ENCODE assay signal across 8 cellular contexts in the genomic region with DNA sequence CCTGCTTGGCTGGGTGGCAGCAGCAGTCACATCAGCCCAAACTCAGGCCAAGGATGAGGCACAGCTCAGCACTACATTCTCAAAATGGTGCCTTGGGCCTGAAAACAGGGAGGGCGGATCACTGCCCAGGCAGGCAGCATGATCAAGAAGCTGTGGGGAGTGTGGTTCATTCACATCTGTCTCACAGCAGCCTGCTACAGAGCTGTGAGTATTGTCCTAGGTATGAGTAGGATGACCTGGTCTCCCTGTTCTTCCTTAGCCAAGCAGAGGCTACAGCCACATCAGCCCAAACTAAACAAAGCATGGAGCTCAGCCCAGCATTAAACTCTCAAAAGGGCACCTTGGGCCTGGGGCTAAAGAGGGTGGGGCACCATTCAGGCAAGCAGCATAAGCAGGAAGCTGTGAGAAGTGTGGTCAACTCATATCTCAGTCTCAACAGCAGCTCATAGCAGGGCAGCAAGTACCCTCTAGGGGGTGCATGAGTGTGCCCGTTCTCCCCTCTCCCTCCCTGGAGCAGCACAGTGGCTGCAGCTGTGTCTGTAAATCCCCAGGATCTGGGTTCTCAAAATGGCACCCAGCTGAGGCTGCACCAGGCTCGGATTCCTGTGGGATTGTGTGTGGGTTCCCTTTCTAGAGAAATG.
DNase-seq lines count a peak whose midpoint lies in the region; TF ChIP-seq lines count a peak whose summit lies in the region.

No MANE protein-coding gene starts in this region.

- 33 to 50% methylated on average over 3 of the region's 3 CpGs for WGBS in GM23248 (ENCODE audit: low coverage in 1 of 2, low lambda C conversion rate in 2 of 2, missing lambda C conversion rate in 2 of 2), 2 experiments

- H3K79me2 ChIP-seq in GM23248 (ENCODE audit: insufficient read depth) (no peaks in the 10 kb centered on the region), Karpas-422 (ENCODE audit: low read length) (no peaks in the 10 kb centered on the region)

- H3K36me3 ChIP-seq in GM23248 (ENCODE audit: low read depth), result no peaks in the 10 kb centered on the region
- no peaks in the 10 kb centered on the region for H3K36me3 ChIP-seq in Karpas-422 (ENCODE audit: insufficient read depth, low read length)

- H2AFZ ChIP-seq in GM23248 (no peak overlapping the region), Karpas-422 (ENCODE audit: low read length) (no peak overlapping the region)

- no peaks in the 10 kb centered on the region for H3K4me1 ChIP-seq in GM23248 (ENCODE audit: insufficient read depth)
- H3K4me1 ChIP-seq in Karpas-422 (ENCODE audit: low read length), result peaks cover 2% of the 10 kb centered on the region; the same call in 1 of the 2 replicates

- in situ Hi-C loops in GM13976 (cut with MboI; ENCODE audit: low sequenced_read_pairs, unreplicated experiment) (no loop called here), GM23248 (cut with MboI) (no loop called here)

- H3K4me3 ChIP-seq in GM23248 (no peak overlapping the region), Karpas-422 (ENCODE audit: low read length) (no peak overlapping the region), fibroblast of the aortic adventitia (ENCODE audit: low read depth, low read length) (no peak overlapping the region)

- no peaks in the 10 kb centered on the region for H3K9me3 ChIP-seq in GM23248 (ENCODE audit: low read depth)
- H3K9me3 ChIP-seq in Karpas-422 (ENCODE audit: low read length), result no peaks in the 10 kb centered on the region

- peak; percentile 23 for DNase-seq in GM13976 (ENCODE audit: low spot score)
- peak; percentile 36 for DNase-seq in GM23248
- DNase-seq in Karpas-422, result peak; percentile 78
- DNase-seq in activated CD4-positive, alpha-beta T cell treated with anti-CD3 and anti-CD28 coated beads, Interleukin-2, amount 50 U/mL, for 1 hour, result peak; percentile 25
- DNase-seq in fibroblast of the aortic adventitia (ENCODE audit: low read depth), result peak; percentile 8
- DNase-seq in stimulated activated CD4-positive, alpha-beta T cell treated with anti-CD3 and anti-CD28 coated beads, Interleukin-2, amount 100 ng/mL, for 4 hours (ENCODE audit: low read depth), result peak; percentile 33
- no peak for DNase-seq in globus pallidus (ENCODE audit: low spot score)
- no peak for DNase-seq in NCI-H2029 treated with DMSO at 0.1 percent for 48 hours (lab: John Stamatoyannopoulos, UW)

- H3F3A ChIP-seq in GM23248 (ENCODE audit: insufficient read depth), result no peaks in the 10 kb centered on the region

- TF ChIP-seq CTCF in GM13976 (IDR thresholded peaks at IDR 0.05; ENCODE audit: borderline replicate concordance, control extremely low read depth, extremely low read depth, insufficient read depth, missing control alignments), result peak; percentile 19
- peak; percentile 20 for TF ChIP-seq CTCF in fibroblast of the aortic adventitia (IDR thresholded peaks at IDR 0.05; ENCODE audit: insufficient read depth, low read length)

- H3K4me2 ChIP-seq in GM23248 (ENCODE audit: unreplicated experiment) (no peak overlapping the region), Karpas-422 (ENCODE audit: low read depth, low read length, poor library complexity, severe bottlenecking) (no peak overlapping the region)

- H3K9me2 ChIP-seq in GM23248 (ENCODE audit: insufficient read depth), result no peaks in the 10 kb centered on the region
- no peaks in the 10 kb centered on the region for H3K9me2 ChIP-seq in Karpas-422 (replicated peaks; ENCODE audit: insufficient read depth, low read length)

- H3K27me3 ChIP-seq in GM23248 (replicated peaks; ENCODE audit: insufficient read depth) (peaks cover 8% of the 10 kb centered on the region; the same call in 1 of the 2 replicates), Karpas-422 (ENCODE audit: low read length) (no peaks in the 10 kb centered on the region)

- H4K20me1 ChIP-seq in GM23248 (ENCODE audit: insufficient read depth), result no peaks in the 10 kb centered on the region
- H4K20me1 ChIP-seq in Karpas-422 (ENCODE audit: insufficient read depth, low read depth, low read length), result no peaks in the 10 kb centered on the region

- H3K27ac ChIP-seq in GM23248, result no peak overlapping the region
- no peak overlapping the region for H3K27ac ChIP-seq in Karpas-422 (ENCODE audit: low read length)

- H3K9ac ChIP-seq in GM23248 (no peak overlapping the region), Karpas-422 (ENCODE audit: low read length) (no peak overlapping the region)

Comparison
In these comparisons a context has a peak if more than half of its experiments do, and no peak if none do; other contexts are left out.
1. DNase-seq: peak in GM13976 (single experiment), GM23248 (single experiment), Karpas-422 (single experiment), activated CD4-positive, alpha-beta T cell treated with anti-CD3 and anti-CD28 coated beads, Interleukin-2, amount 50 U/mL, for 1 hour (single experiment), fibroblast of the aortic adventitia (single experiment) and stimulated activated CD4-positive, alpha-beta T cell treated with anti-CD3 and anti-CD28 coated beads, Interleukin-2, amount 100 ng/mL, for 4 hours (single experiment); none in globus pallidus (single experiment) and NCI-H2029 treated with DMSO at 0.1 percent for 48 hours (single experiment).